Comparison of ENCODE assay signal across 3 cellular contexts in genomic region chr1:198125995-198126758, GRCh38.
A peak's percentile ranks its signal among the peaks of the same experiment; 100 is the strongest.
TF ChIP-seq lines count a peak whose summit lies in the region.

No MANE protein-coding gene starts in this region.

TF ChIP-seq in A549, 52 proteins besides CTCF, POLR2A, EP300 and RAD21:
- TF ChIP-seq CEBPB (IDR thresholded peaks at IDR 0.05) (peak; percentile 66 to 69; a peak in 3 of 4 replicates), JUN (IDR thresholded peaks at IDR 0.05) (no peak)
TF ChIP-seq in A549: peak in this region for 1.

TF ChIP-seq in IMR-90, 13 proteins besides CTCF, POLR2A, EP300 and RAD21:
- TF ChIP-seq RFX5 (IDR thresholded peaks at IDR 0.05; ENCODE audit: low read depth, low read length): no peak
- 0 out of 2 replicates have a peak, but pooled peaks have one; percentile 29 for TF ChIP-seq CEBPB (IDR thresholded peaks at IDR 0.05; ENCODE audit: low read depth, low read length)
- no peak for TF ChIP-seq MAZ (IDR thresholded peaks at IDR 0.05; ENCODE audit: borderline replicate concordance, low read depth, low read length)
- no peak; the same call in 1 of the 2 replicates for TF ChIP-seq BHLHE40 (IDR thresholded peaks at IDR 0.05; ENCODE audit: low read depth, low read length)
- TF ChIP-seq CHD1 (IDR thresholded peaks at IDR 0.05; ENCODE audit: low read depth, low read length): no peak
TF ChIP-seq in IMR-90: peak in this region for 1.

TF ChIP-seq in GM23338, 12 proteins besides CTCF, POLR2A, EP300 and RAD21:
- no peak for TF ChIP-seq ZNF331 (CRISPR knock-in tag; IDR thresholded peaks at IDR 0.05; ENCODE audit: low read depth)
- no peak for TF ChIP-seq ZNF114 (CRISPR knock-in tag; IDR thresholded peaks at IDR 0.05)
- TF ChIP-seq, protein P1, sequence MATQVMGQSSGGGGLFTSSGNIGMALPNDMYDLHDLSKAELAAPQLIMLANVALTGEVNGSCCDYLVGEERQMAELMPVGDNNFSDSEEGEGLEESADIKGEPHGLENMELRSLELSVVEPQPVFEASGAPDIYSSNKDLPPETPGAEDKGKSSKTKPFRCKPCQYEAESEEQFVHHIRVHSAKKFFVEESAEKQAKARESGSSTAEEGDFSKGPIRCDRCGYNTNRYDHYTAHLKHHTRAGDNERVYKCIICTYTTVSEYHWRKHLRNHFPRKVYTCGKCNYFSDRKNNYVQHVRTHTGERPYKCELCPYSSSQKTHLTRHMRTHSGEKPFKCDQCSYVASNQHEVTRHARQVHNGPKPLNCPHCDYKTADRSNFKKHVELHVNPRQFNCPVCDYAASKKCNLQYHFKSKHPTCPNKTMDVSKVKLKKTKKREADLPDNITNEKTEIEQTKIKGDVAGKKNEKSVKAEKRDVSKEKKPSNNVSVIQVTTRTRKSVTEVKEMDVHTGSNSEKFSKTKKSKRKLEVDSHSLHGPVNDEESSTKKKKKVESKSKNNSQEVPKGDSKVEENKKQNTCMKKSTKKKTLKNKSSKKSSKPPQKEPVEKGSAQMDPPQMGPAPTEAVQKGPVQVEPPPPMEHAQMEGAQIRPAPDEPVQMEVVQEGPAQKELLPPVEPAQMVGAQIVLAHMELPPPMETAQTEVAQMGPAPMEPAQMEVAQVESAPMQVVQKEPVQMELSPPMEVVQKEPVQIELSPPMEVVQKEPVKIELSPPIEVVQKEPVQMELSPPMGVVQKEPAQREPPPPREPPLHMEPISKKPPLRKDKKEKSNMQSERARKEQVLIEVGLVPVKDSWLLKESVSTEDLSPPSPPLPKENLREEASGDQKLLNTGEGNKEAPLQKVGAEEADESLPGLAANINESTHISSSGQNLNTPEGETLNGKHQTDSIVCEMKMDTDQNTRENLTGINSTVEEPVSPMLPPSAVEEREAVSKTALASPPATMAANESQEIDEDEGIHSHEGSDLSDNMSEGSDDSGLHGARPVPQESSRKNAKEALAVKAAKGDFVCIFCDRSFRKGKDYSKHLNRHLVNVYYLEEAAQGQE (IDR thresholded peaks at IDR 0.05; ENCODE audit: unreplicated experiment): no peak
- TF ChIP-seq ETS1 (IDR thresholded peaks at IDR 0.05): no peak
- TF ChIP-seq NANOG (IDR thresholded peaks at IDR 0.05; ENCODE audit: borderline replicate concordance): no peak
- no peak for TF ChIP-seq JUNB (IDR thresholded peaks at IDR 0.05; ENCODE audit: unreplicated experiment)
- TF ChIP-seq STAT1 (IDR thresholded peaks at IDR 0.05; ENCODE audit: unreplicated experiment): no peak
- TF ChIP-seq CREB1 (CRISPR knock-in tag; IDR thresholded peaks at IDR 0.05; ENCODE audit: low read depth): no peak
- TF ChIP-seq ZNF462 (CRISPR knock-in tag; IDR thresholded peaks at IDR 0.05): no peak
- no peak for TF ChIP-seq EZH2 (IDR thresholded peaks at IDR 0.05; ENCODE audit: low read depth, unreplicated experiment)
- no peak for TF ChIP-seq POLR2AphosphoS5 (IDR thresholded peaks at IDR 0.05; ENCODE audit: low read depth)
- no peak for TF ChIP-seq EZH2phosphoT487 (IDR thresholded peaks at IDR 0.05; ENCODE audit: unreplicated experiment)
TF ChIP-seq in GM23338: peak in this region for 0.
